Comparison of ENCODE assay signal across 9 cellular contexts in genomic region chr3:43317461-43318316, GRCh38. TPM values are rescaled to one million over a fixed set of nuclear protein-coding genes. Genes with fewer than 3 reads are reported as not detected.
DNase-seq lines count a peak whose midpoint lies in the region; ATAC-seq, FAIRE-seq and TF ChIP-seq lines count a peak whose summit lies in the region.
"Had no signal": no experiment of that assay in that cellular context is flagged by ENCODE, and none has a peak within 500 bp of the region (broad histone marks: within the 10 kb centered on the region; RNA-seq: fewer than 3 reads in every experiment).

No MANE protein-coding gene starts in this region.

- no peak overlapping the region for H3K4me3 ChIP-seq in HUES48 (ENCODE audit: low read depth, low read length)
- no peak overlapping the region for H3K4me3 ChIP-seq in Karpas-422 (ENCODE audit: low read length)

- H3K9me3 ChIP-seq in HUES48 (ENCODE audit: control insufficient read depth, insufficient read depth, low read length) (no peaks in the 10 kb centered on the region), Karpas-422 (ENCODE audit: low read length) (no peaks in the 10 kb centered on the region)

- no peak for ATAC-seq in stimulated activated effector memory CD8-positive, alpha-beta T cell treated with anti-CD3 and anti-CD28 coated beads, Interleukin-12 subunit alpha, Interleukin-12 subunit beta, amount 100 ng/mL, for 72 hours

- no peak for FAIRE-seq in GM12892 (lab: Jason Lieb, UNC)

- H3K4me1 ChIP-seq in HUES48 (ENCODE audit: control insufficient read depth, insufficient read depth, low read length) (peaks cover 34% of the 10 kb centered on the region), Karpas-422 (ENCODE audit: low read length) (no peaks in the 10 kb centered on the region)

- no peaks in the 10 kb centered on the region for H3K9me2 ChIP-seq in Karpas-422 (replicated peaks; ENCODE audit: insufficient read depth, low read length)

- H3K9ac ChIP-seq in HUES48 (ENCODE audit: low read depth, low read length) (no peak overlapping the region), Karpas-422 (ENCODE audit: low read length) (no peak overlapping the region)

- H3K79me2 ChIP-seq in Karpas-422 (ENCODE audit: low read length): peaks cover 82% of the 10 kb centered on the region

- DNase-seq in caudate nucleus (lab: John Stamatoyannopoulos, UW) (no peak), left kidney (ENCODE audit: low read depth, low spot score) (peak; percentile 50), GM12892 (ENCODE audit: insufficient read length) (no peak), Karpas-422 (no peak), NCI-H128 (lab: John Stamatoyannopoulos, UW; ENCODE audit: unreplicated experiment) (no peak), NCI-H2171 (lab: John Stamatoyannopoulos, UW) (no peak)
- no peak for DNase-seq in stimulated activated effector memory CD8-positive, alpha-beta T cell treated with anti-CD3 and anti-CD28 coated beads, Interleukin-12 subunit alpha, Interleukin-12 subunit beta, amount 100 ng/mL, for 72 hours (ENCODE audit: low spot score in 2 of 2)
- DNase-seq: activated B cell treated with CpG ODN at 0.5 μM for 24 hours had no signal

- peak overlapping the region; percentile 29 for H3K27ac ChIP-seq in HUES48 (ENCODE audit: low read depth, low read length)
- peak overlapping the region; percentile 65 for H3K27ac ChIP-seq in caudate nucleus (ENCODE audit: low read depth, low read length)
- no peak overlapping the region for H3K27ac ChIP-seq in Karpas-422 (ENCODE audit: low read length)

- peak overlapping the region; percentile 75 for H3K27ac Mint-ChIP-seq in stimulated activated effector memory CD8-positive, alpha-beta T cell treated with anti-CD3 and anti-CD28 coated beads, Interleukin-12 subunit alpha, Interleukin-12 subunit beta, amount 100 ng/mL, for 72 hours
- H3K27ac Mint-ChIP-seq: activated B cell treated with CpG ODN at 0.5 μM for 24 hours had no signal

- H3K36me3 Mint-ChIP-seq in stimulated activated effector memory CD8-positive, alpha-beta T cell treated with anti-CD3 and anti-CD28 coated beads, Interleukin-12 subunit alpha, Interleukin-12 subunit beta, amount 100 ng/mL, for 72 hours: peaks cover 20% of the 10 kb centered on the region

- no peak overlapping the region for H3K4me2 ChIP-seq in Karpas-422 (ENCODE audit: low read depth, low read length, poor library complexity, severe bottlenecking)

- H3K4me1 Mint-ChIP-seq in stimulated activated effector memory CD8-positive, alpha-beta T cell treated with anti-CD3 and anti-CD28 coated beads, Interleukin-12 subunit alpha, Interleukin-12 subunit beta, amount 100 ng/mL, for 72 hours: peaks cover 54% of the 10 kb centered on the region

- no peak overlapping the region for H3K4me3 Mint-ChIP-seq in stimulated activated effector memory CD8-positive, alpha-beta T cell treated with anti-CD3 and anti-CD28 coated beads, Interleukin-12 subunit alpha, Interleukin-12 subunit beta, amount 100 ng/mL, for 72 hours
- H3K4me3 Mint-ChIP-seq: activated B cell treated with CpG ODN at 0.5 μM for 24 hours had no signal

- TF ChIP-seq POLR2A in GM12892 (IDR thresholded peaks at IDR 0.05; ENCODE audit: low read depth, low read length): no peak

- H3K36me3 ChIP-seq in HUES48 (ENCODE audit: control insufficient read depth, insufficient read depth, low read length) (no peaks in the 10 kb centered on the region), Karpas-422 (ENCODE audit: insufficient read depth, low read length) (no peaks in the 10 kb centered on the region)

- no peaks in the 10 kb centered on the region for H4K20me1 ChIP-seq in Karpas-422 (ENCODE audit: insufficient read depth, low read depth, low read length)

- H2AFZ ChIP-seq in Karpas-422 (ENCODE audit: low read length): no peak overlapping the region

- H3K9me3 Mint-ChIP-seq in stimulated activated effector memory CD8-positive, alpha-beta T cell treated with anti-CD3 and anti-CD28 coated beads, Interleukin-12 subunit alpha, Interleukin-12 subunit beta, amount 100 ng/mL, for 72 hours: no peaks in the 10 kb centered on the region

- H3K27me3 ChIP-seq in HUES48 (ENCODE audit: control insufficient read depth, insufficient read depth, low read length) (no peaks in the 10 kb centered on the region), Karpas-422 (ENCODE audit: low read length) (no peaks in the 10 kb centered on the region)

RNA-seq across cellular contexts. Expression of gene SNRK, which starts 31.3 kb away (rescaled TPM):
- polyA plus RNA-seq in GM12892 (2012; ENCODE audit: missing spikeins): 7.3 TPM
- 20.5 and 26.5 TPM in 2 replicates for total RNA-seq in Karpas-422 (2014; rRNA removed; shearing (Covaris generic); ENCODE audit: low replicate concordance)
